23 cellular contexts compared by ENCODE assay signal in genomic region chr1:200808846-200809245, GRCh38.
DNase-seq lines count a peak whose midpoint lies in the region; ATAC-seq and TF ChIP-seq lines count a peak whose summit lies in the region.
"Had no signal": no experiment of that assay in that cellular context is flagged by ENCODE, and none has a peak within 500 bp of the region (broad histone marks: within the 10 kb centered on the region; RNA-seq: fewer than 3 reads in every experiment).

No MANE protein-coding gene starts in this region.

- H3K9me3 ChIP-seq in mammary epithelial cell (replicated peaks; ENCODE audit: insufficient read depth, low read length): no peaks in the 10 kb centered on the region
- H3K9me3 ChIP-seq in body of pancreas: no peaks in the 10 kb centered on the region
- H3K9me3 ChIP-seq: A549; BLaER1 treated with 17β-estradiol and CSF1 and Interleukin-3, amounts not matched to agents 10 nM and 100 nM; Caco-2 had no signal

- H3K4me3 Mint-ChIP-seq in MCF 10A (ENCODE audit: unreplicated experiment): no peak overlapping the region
- H3K4me3 Mint-ChIP-seq: B cell; CD4-positive, alpha-beta T cell; CD8-positive, alpha-beta T cell had no signal

- CTCF ChIA-PET in MCF 10A (lab: Yijun Ruan, JAX) (interaction anchor here (0.7 to 6.5 kb wide), 7 partner anchors 9 to 305 kb away, joined by 3 to 72 read pairs (median 4); partner anchors contain the start of gene KIF14), mammary epithelial cell (lab: Charles Lee; ENCODE audit: low non-redundant PET) (no interaction called here)

- H3K9me3 Mint-ChIP-seq in MCF 10A (ENCODE audit: unreplicated experiment): no peaks in the 10 kb centered on the region
- H3K9me3 Mint-ChIP-seq: CD4-positive, alpha-beta T cell; CD8-positive, alpha-beta T cell had no signal

- no peak overlapping the region for H3K4me2 ChIP-seq in mammary epithelial cell (ENCODE audit: insufficient read depth, low read depth, low read length)
- H3K4me2 ChIP-seq: A549; BLaER1 treated with 17β-estradiol and CSF1 and Interleukin-3, amounts not matched to agents 10 nM and 100 nM had no signal

- H3K4me3 ChIP-seq in mammary epithelial cell (replicated peaks in 1 of 3; ENCODE audit: insufficient read depth in 1 of 3, low read depth in 2 of 3, low read length in 3 of 3) (no peak overlapping the region), body of pancreas (no peak overlapping the region)
- H3K4me3 ChIP-seq: A549; BLaER1 treated with 17β-estradiol and CSF1 and Interleukin-3, amounts not matched to agents 10 nM and 100 nM; GM12878 had no signal

- no peak overlapping the region for H3K27ac ChIP-seq in mammary epithelial cell (ENCODE audit: insufficient read depth, low read depth, low read length)
- peak overlapping the region; percentile 5 to 66 (median 45) for H3K27ac ChIP-seq in body of pancreas
- H3K27ac ChIP-seq: 22Rv1; A549; BLaER1 treated with 17β-estradiol and CSF1 and Interleukin-3, amounts not matched to agents 10 nM and 100 nM; C4-2B had no signal

- H3K4me1 ChIP-seq in mammary epithelial cell (ENCODE audit: insufficient read depth, low read length) (no peaks in the 10 kb centered on the region), body of pancreas (peaks cover 22% of the 10 kb centered on the region)
- H3K4me1 ChIP-seq: A549 had no signal

- no peak for TF ChIP-seq POLR2A in body of pancreas (IDR thresholded peaks at IDR 0.05)

- peaks cover 78% of the 10 kb centered on the region for H3K36me3 Mint-ChIP-seq in MCF 10A (ENCODE audit: insufficient read depth, unreplicated experiment)

- peaks cover 89% of the 10 kb centered on the region for H3K79me2 ChIP-seq in mammary epithelial cell (ENCODE audit: insufficient read depth, low read length)

- no peak overlapping the region for H3K9ac ChIP-seq in mammary epithelial cell (ENCODE audit: insufficient read depth, low read length)
- H3K9ac ChIP-seq: BLaER1 treated with 17β-estradiol and CSF1 and Interleukin-3, amounts not matched to agents 10 nM and 100 nM had no signal

- no peaks in the 10 kb centered on the region for H3K27me3 Mint-ChIP-seq in MCF 10A (ENCODE audit: insufficient read depth, unreplicated experiment)
- H3K27me3 Mint-ChIP-seq: CD4-positive, alpha-beta T cell had no signal

- TF ChIP-seq CTCF in MCF 10A (IDR thresholded peaks at IDR 0.05; ENCODE audit: unreplicated experiment): no peak
- TF ChIP-seq CTCF in mammary epithelial cell (conservative IDR thresholded peaks at IDR 0.05 in 1 of 2, IDR thresholded peaks at IDR 0.05 in 1 of 2; ENCODE audit: extremely low read depth in 1 of 2, insufficient read depth in 1 of 2, low read depth in 1 of 2, low read length in 2 of 2): no peak
- TF ChIP-seq CTCF in body of pancreas (IDR thresholded peaks at IDR 0.05): no peak

- POLR2A ChIA-PET in MCF 10A (lab: Yijun Ruan, JAX): interaction anchor here (0.7 to 3.9 kb wide), 6 partner anchors 15 to 187 kb away, joined by 3 to 23 read pairs (median 4); partner anchors contain the start of gene DDX59

- no peak for DNase-seq in MCF 10A (ENCODE audit: unreplicated experiment)
- DNase-seq in mammary epithelial cell: no peak
- peak in 3 of 4 donors; percentile 22 to 50 (median 50) for DNase-seq in body of pancreas
- DNase-seq in left lobe of liver (ENCODE audit: low spot score): no peak
- DNase-seq: AML-193; Caco-2; Calu3; CD4-positive, alpha-beta T cell; CD8-positive, alpha-beta T cell; DMS 273 treated with DMSO at 0.1 percent for 48 hours; DMS153; DMS53; DMS79; DND-41; EL; GDM1 had no signal

- no peak overlapping the region for H2AFZ ChIP-seq in mammary epithelial cell (ENCODE audit: low read depth, low read length)

- 100% methylated on average over 2 of the region's 2 CpGs for WGBS in mammary epithelial cell (ENCODE audit: low coverage, missing lambda C conversion rate)
- WGBS in body of pancreas, 2 donors: 20 to 23% methylated on average over 2 of the region's 2 CpGs

- H4K20me1 ChIP-seq in mammary epithelial cell (ENCODE audit: insufficient read depth, low read length): no peaks in the 10 kb centered on the region

- H3K4me1 Mint-ChIP-seq in MCF 10A (ENCODE audit: insufficient read depth, unreplicated experiment): peaks cover 20% of the 10 kb centered on the region
- H3K4me1 Mint-ChIP-seq: B cell had no signal

- H3K36me3 ChIP-seq in mammary epithelial cell (ENCODE audit: insufficient read depth, low read length): peaks cover 26% of the 10 kb centered on the region
- H3K36me3 ChIP-seq in body of pancreas (replicated peaks in 1 of 2; ENCODE audit: insufficient read depth in 1 of 2, low read depth in 2 of 2): no peaks in the 10 kb centered on the region

- intact Hi-C loops in MCF 10A (cut with micrococcal nuclease): no loop called here
- intact Hi-C loops in mammary epithelial cell (cut with micrococcal nuclease): no loop called here
- intact Hi-C loops in body of pancreas (cut with DNase I): no loop called here

- H3K27ac Mint-ChIP-seq in MCF 10A (ENCODE audit: low read depth, unreplicated experiment): peak overlapping the region; percentile 18
- H3K27ac Mint-ChIP-seq: B cell; CD4-positive, alpha-beta T cell; CD8-positive, alpha-beta T cell had no signal

- no peaks in the 10 kb centered on the region for H3K27me3 ChIP-seq in mammary epithelial cell (ENCODE audit: insufficient read depth, low read length)
- H3K27me3 ChIP-seq in body of pancreas: no peaks in the 10 kb centered on the region
- H3K27me3 ChIP-seq: BLaER1 treated with 17β-estradiol and CSF1 and Interleukin-3, amounts not matched to agents 10 nM and 100 nM had no signal

- ATAC-seq in body of pancreas: peak; percentile 64
- no peak for ATAC-seq in GM18858 (IDR thresholded peaks at IDR 0.05; ENCODE audit: unreplicated experiment)
- no peak for ATAC-seq in left lobe of liver
- ATAC-seq: A549; CD8-positive, alpha-beta T cell; GM12878 had no signal

- dilution Hi-C loops in mammary epithelial cell (cut with HindIII; ENCODE audit: low sequenced_read_pairs): no loop called here

- in situ Hi-C loops in mammary epithelial cell (cut with MboI; ENCODE audit: low sequenced_read_pairs in 2 of 2): loop anchor here (10.0 kb wide), 1 partner anchor 184 kb away; the partner anchor contains the start of gene KIF14 (in 2 of the 2)

- BruUV-seq in MCF 10A (replicated peaks; lab: Mats Ljungman, UMichigan) (no TSS peak), mammary epithelial cell (replicated peaks; lab: Mats Ljungman, UMichigan) (no TSS peak)

Comparison
In these comparisons a context has a peak if more than half of its experiments do, and no peak if none do; other contexts are left out.
1. DNase-seq: peak in body of pancreas (3 of 4); none in MCF 10A (single experiment), mammary epithelial cell (single experiment) and left lobe of liver (single experiment).